In genomic region chr12:6213969-6214368, GRCh38 we compare ENCODE assay signal across 17 cellular contexts. TPM values are rescaled to one million over a fixed set of nuclear protein-coding genes. Genes with fewer than 3 reads are reported as not detected.
A peak's percentile ranks its signal among the peaks of the same experiment; 100 is the strongest.
DNase-seq lines count a peak whose midpoint lies in the region; ATAC-seq and TF ChIP-seq lines count a peak whose summit lies in the region.
"Had no signal": no experiment of that assay in that cellular context is flagged by ENCODE, and none has a peak within 500 bp of the region (broad histone marks: within the 10 kb centered on the region; RNA-seq: fewer than 3 reads in every experiment).

No MANE protein-coding gene starts in this region.

- DNase-seq in H9 (no peak), ascending aorta (ENCODE audit: low spot score in 2 of 2) (no peak), cerebellar cortex (ENCODE audit: low spot score) (no peak), SJCRH30 (no peak), GM13977 (ENCODE audit: low spot score) (no peak)
- DNase-seq: activated CD4-positive, CD25-positive, alpha-beta regulatory T cell; activated naive CD4-positive, alpha-beta T cell treated with anti-CD3 and anti-CD28 coated beads, Interleukin-2, amount 10 ng/mL, durations not matched to agents 7 days and 5 days; effector memory CD8-positive, alpha-beta T cell; immature natural killer cell; midbrain; NCI-H2029 treated with DMSO at 0.1 percent for 48 hours; NCI-H526 treated with DMSO at 0.1 percent for 48 hours; stimulated activated naive CD4-positive, alpha-beta T cell treated with Interleukin-2 at 50 U/mL for 16 hours had no signal

- no peak overlapping the region for H3K4me2 ChIP-seq in H9 (ENCODE audit: insufficient read depth, insufficient read length, low read length)
- H3K4me2 ChIP-seq: smooth muscle cell had no signal

- H2BK120ac ChIP-seq in H9 (ENCODE audit: low read depth, low read length, poor library complexity, severe bottlenecking), result no peak overlapping the region

- H2BK12ac ChIP-seq in H9 (ENCODE audit: insufficient read length, low read depth, low read length), result no peak overlapping the region

- H4K8ac ChIP-seq in H9 (replicated peaks; ENCODE audit: insufficient read length, low read depth, low read length), result no peak overlapping the region

- H2BK20ac ChIP-seq in H9 (ENCODE audit: low read depth, low read length, poor library complexity, severe bottlenecking), result no peak overlapping the region

- WGBS in H9 (ENCODE audit: extremely low coverage, insufficient read length, low lambda C conversion rate), result no CpG with 5 or more reads among the region's 6 CpGs

- H3K36me3 ChIP-seq in ascending aorta (peaks cover 12 to 20% of the 10 kb centered on the region in 2 donors), iPS-20b (ENCODE audit: insufficient read depth, low read depth, low read length) (peaks cover 32% of the 10 kb centered on the region), SJCRH30 (0 out of 2 replicates have a peak, but pooled peaks cover 2% of the 10 kb centered on the region)

- in situ Hi-C loops in GM13977 (cut with MboI; ENCODE audit: low pct_unique_long_range_greater_than_20kb, low sequenced_read_pairs, unreplicated experiment), result no loop called here

- H3K27ac ChIP-seq in H9 (ENCODE audit: insufficient read length, low read depth, low read length) (peak overlapping the region; percentile 97), ascending aorta (peak overlapping the region; percentile 93 to 94), iPS-20b (ENCODE audit: low read length) (peak overlapping the region; percentile 81), temporal lobe (ENCODE audit: low read depth, low read length) (peak overlapping the region; percentile 52), SJCRH30 (no peak overlapping the region)

- H3K14ac ChIP-seq in H9 (ENCODE audit: insufficient read depth, low read length), result no peak overlapping the region

- peaks cover 3% of the 10 kb centered on the region for H3K79me1 ChIP-seq in H9 (ENCODE audit: insufficient read depth, low read depth, low read length, poor library complexity, severe bottlenecking)

- H2AK5ac ChIP-seq in H9 (ENCODE audit: insufficient read length, low read length), result no peak overlapping the region

- intact Hi-C loops in ascending aorta (cut with DNase I), result no loop called here

- H3T11ph ChIP-seq in H9 (ENCODE audit: low read length), result no peak overlapping the region

- H3K23ac ChIP-seq in H9 (ENCODE audit: insufficient read length, low read depth, low read length), result no peak overlapping the region

- no peaks in the 10 kb centered on the region; the same call in 1 of the 2 replicates for H3K27me3 Mint-ChIP-seq in H9 (ENCODE audit: low read depth)

- ATAC-seq in GM19455 (IDR thresholded peaks at IDR 0.05; ENCODE audit: unreplicated experiment), result no peak
- ATAC-seq: effector memory CD8-positive, alpha-beta T cell had no signal

- TF ChIP-seq CTCF in H9 (conservative IDR thresholded peaks at IDR 0.05) (no peak), ascending aorta (IDR thresholded peaks at IDR 0.05) (no peak), GM13977 (IDR thresholded peaks at IDR 0.05; ENCODE audit: extremely low read depth, insufficient read depth, missing control alignments) (no peak)

- no peak overlapping the region for H4K91ac ChIP-seq in H9 (ENCODE audit: insufficient read length, low read depth, low read length)

- H4K5ac ChIP-seq in H9 (ENCODE audit: insufficient read length, low read depth, low read length), result no peak overlapping the region

- no peak overlapping the region for H3K9ac ChIP-seq in H9 (ENCODE audit: extremely low read depth, insufficient read length, low read length)
- H3K9ac ChIP-seq in iPS-20b (ENCODE audit: low read depth, low read length), result peak overlapping the region; percentile 83; the same call in 1 of the 2 replicates

- no peak overlapping the region for H2BK5ac ChIP-seq in H9 (ENCODE audit: insufficient read length, low read length)

- H3K79me2 ChIP-seq in H9 (ENCODE audit: insufficient read depth, low read length), result peaks cover 13% of the 10 kb centered on the region

- H3K4me3 ChIP-seq in ascending aorta (no peak overlapping the region), iPS-20b (ENCODE audit: low read length) (no peak overlapping the region), SJCRH30 (no peak overlapping the region)
- H3K4me3 ChIP-seq: smooth muscle cell had no signal

- no peak overlapping the region for H2AFZ ChIP-seq in H9 (ENCODE audit: low read length)

- H3K4me1 ChIP-seq in H9 (ENCODE audit: insufficient read depth, low read length), result peaks cover 38% of the 10 kb centered on the region; the same call in 1 of the 2 replicates
- H3K4me1 ChIP-seq in ascending aorta, result peaks cover 33 to 75% of the 10 kb centered on the region in 2 donors
- peaks cover 46% of the 10 kb centered on the region for H3K4me1 ChIP-seq in iPS-20b (ENCODE audit: insufficient read depth, low read length)
- H3K4me1 ChIP-seq in SJCRH30, result peaks cover 20% of the 10 kb centered on the region

- H4K20me1 ChIP-seq in H9 (ENCODE audit: control insufficient read depth, insufficient read depth, insufficient read length), result no peaks in the 10 kb centered on the region

- peak overlapping the region; percentile 54 to 98 (median 71); a peak in 6 of 7 replicates for H3K27ac Mint-ChIP-seq in H9
- H3K27ac Mint-ChIP-seq: activated naive CD4-positive, alpha-beta T cell treated with anti-CD3 and anti-CD28 coated beads, Interleukin-2, amount 10 ng/mL, durations not matched to agents 7 days and 5 days; effector memory CD8-positive, alpha-beta T cell; immature natural killer cell had no signal

- H3K27me3 ChIP-seq in H9 (ENCODE audit: insufficient read depth, low read length), result no peaks in the 10 kb centered on the region
- no peaks in the 10 kb centered on the region for H3K27me3 ChIP-seq in ascending aorta
- H3K27me3 ChIP-seq in iPS-20b (ENCODE audit: insufficient read depth, low read length), result no peaks in the 10 kb centered on the region
- H3K27me3 ChIP-seq in SJCRH30, result no peaks in the 10 kb centered on the region

- H3K23me2 ChIP-seq in H9 (ENCODE audit: insufficient read length, low read depth, low read length, poor library complexity, severe bottlenecking), result no peaks in the 10 kb centered on the region

- H3K9me3 ChIP-seq in H9 (ENCODE audit: control insufficient read depth, low read depth, low read length), result no peaks in the 10 kb centered on the region
- H3K9me3 ChIP-seq in ascending aorta, result no peaks in the 10 kb centered on the region
- H3K9me3 ChIP-seq in iPS-20b (ENCODE audit: insufficient read depth, low read depth, low read length), result no peaks in the 10 kb centered on the region
- H3K9me3 ChIP-seq in SJCRH30 (replicated peaks), result no peaks in the 10 kb centered on the region

- H3K4me3 Mint-ChIP-seq in H9, result no peak overlapping the region
- H3K4me3 Mint-ChIP-seq: activated naive CD4-positive, alpha-beta T cell treated with anti-CD3 and anti-CD28 coated beads, Interleukin-2, amount 10 ng/mL, durations not matched to agents 7 days and 5 days; effector memory CD8-positive, alpha-beta T cell; immature natural killer cell had no signal

- no peak overlapping the region for H3K56ac ChIP-seq in H9 (ENCODE audit: insufficient read length, low read depth, low read length)

- no peaks in the 10 kb centered on the region; a peak in 1 of 5 replicates for H3K9me3 Mint-ChIP-seq in H9
- H3K9me3 Mint-ChIP-seq: activated naive CD4-positive, alpha-beta T cell treated with anti-CD3 and anti-CD28 coated beads, Interleukin-2, amount 10 ng/mL, durations not matched to agents 7 days and 5 days; effector memory CD8-positive, alpha-beta T cell; immature natural killer cell had no signal

- peaks cover 75 to 86% of the 10 kb centered on the region in 2 experiments for H3K4me1 Mint-ChIP-seq in H9
- H3K4me1 Mint-ChIP-seq: immature natural killer cell had no signal

- no peak overlapping the region for H3K18ac ChIP-seq in H9 (ENCODE audit: insufficient read length, low read depth, low read length)

- peaks cover 12 to 45% (median 25%) of the 10 kb centered on the region in 3 experiments; a peak in 6 of 7 replicates for H3K36me3 Mint-ChIP-seq in H9 (ENCODE audit: insufficient read depth in 1 of 3, low read depth in 3 of 3)
- H3K36me3 Mint-ChIP-seq: activated naive CD4-positive, alpha-beta T cell treated with anti-CD3 and anti-CD28 coated beads, Interleukin-2, amount 10 ng/mL, durations not matched to agents 7 days and 5 days; immature natural killer cell had no signal

- H2BK15ac ChIP-seq in H9 (ENCODE audit: low read depth, low read length), result no peak overlapping the region

- H3K4ac ChIP-seq in H9 (ENCODE audit: low read depth, low read length), result no peak overlapping the region

RNA-seq across cellular contexts. Expression of gene CD9, which starts 13.8 kb away (rescaled TPM):
- total RNA-seq in H9 (2021) (131 and 132 TPM in 2 replicates), ascending aorta (181 TPM), temporal lobe (22.1 TPM)
- total RNA-seq in SJCRH30 (2014; rRNA removed; shearing (Covaris generic)), result 220 and 239 TPM in 2 replicates
